In genomic region chr14:95725685-95726336, GRCh38 we compare ENCODE assay signal across 15 cellular contexts. TPM values are rescaled to one million over a fixed set of nuclear protein-coding genes. Genes with fewer than 3 reads are reported as not detected.
DNase-seq lines count a peak whose midpoint lies in the region; ATAC-seq and TF ChIP-seq lines count a peak whose summit lies in the region.
"Had no signal": no experiment of that assay in that cellular context is flagged by ENCODE, and none has a peak within 500 bp of the region (broad histone marks: within the 10 kb centered on the region; RNA-seq: fewer than 3 reads in every experiment).

No MANE protein-coding gene starts in this region.

- ATAC-seq in GM19351 (IDR thresholded peaks at IDR 0.05; ENCODE audit: unreplicated experiment) (peak; percentile 74), HG02763 (IDR thresholded peaks at IDR 0.05; ENCODE audit: unreplicated experiment) (peak; percentile 77), HG03460 (IDR thresholded peaks at IDR 0.05; ENCODE audit: unreplicated experiment) (peak; percentile 82)
- no peak for ATAC-seq in activated naive CD4-positive, alpha-beta T cell treated with anti-CD3 and anti-CD28 coated beads, Interleukin-2, amount 50 U/mL, for 72 hours
- ATAC-seq: gastrocnemius medialis, lower lobe of right lung had no signal

- TF ChIP-seq CTCF in GM12873 (IDR thresholded peaks at IDR 0.05; ENCODE audit: insufficient read depth, low read depth, low read length, missing control alignments): peak; percentile 23

- peaks cover 0 to 18% of the 10 kb centered on the region in 2 donors for H3K36me3 Mint-ChIP-seq in activated naive CD4-positive, alpha-beta T cell treated with anti-CD3 and anti-CD28 coated beads, Interleukin-2, amount 50 U/mL, for 72 hours

- H3K9me3 Mint-ChIP-seq in activated naive CD4-positive, alpha-beta T cell treated with anti-CD3 and anti-CD28 coated beads, Interleukin-2, amount 50 U/mL, for 72 hours: peaks cover 16 to 17% of the 10 kb centered on the region in 2 donors

- no peak overlapping the region for H3K27ac Mint-ChIP-seq in activated naive CD4-positive, alpha-beta T cell treated with anti-CD3 and anti-CD28 coated beads, Interleukin-2, amount 50 U/mL, for 72 hours
- H3K27ac Mint-ChIP-seq: activated naive CD4-positive, alpha-beta T cell treated with anti-CD3 and anti-CD28 coated beads, Interleukin-2, amount 50 U/mL, for 24 hours had no signal

- DNase-seq in UCSD-AML1 (lab: John Stamatoyannopoulos, UW; ENCODE audit: unreplicated experiment): no peak
- DNase-seq in DMS153 treated with DMSO at 0.1 percent for 48 hours (lab: John Stamatoyannopoulos, UW; ENCODE audit: unreplicated experiment): no peak
- no peak for DNase-seq in activated naive CD4-positive, alpha-beta T cell treated with anti-CD3 and anti-CD28 coated beads, Interleukin-2, amount 50 U/mL, for 72 hours (ENCODE audit: low spot score in 2 of 2)
- DNase-seq in activated CD4-positive, alpha-beta T cell treated with anti-CD3 and anti-CD28 coated beads for 4 hours: no peak
- DNase-seq: activated CD4-positive, alpha-beta T cell treated with anti-CD3 and anti-CD28 coated beads, Interleukin-2, amount 50 U/mL, for 1 hour; dermis blood vessel endothelial cell; gastrocnemius medialis; lower lobe of right lung had no signal

RNA-seq across cellular contexts. Expression of gene TCL1A, which starts 11.9 kb away (rescaled TPM):
- total RNA-seq in activated naive CD4-positive, alpha-beta T cell treated with anti-CD3 and anti-CD28 coated beads, Interleukin-2, amount 50 U/mL, for 72 hours: not detected
- total RNA-seq: dermis blood vessel endothelial cell, gastrocnemius medialis, lower lobe of right lung, renal cortical epithelial cell had no signal

RNA-seq across cellular contexts. Expression of gene TCL1B, which starts 39.6 kb away (rescaled TPM):
- not detected for total RNA-seq in activated naive CD4-positive, alpha-beta T cell treated with anti-CD3 and anti-CD28 coated beads, Interleukin-2, amount 50 U/mL, for 72 hours
- total RNA-seq: dermis blood vessel endothelial cell, gastrocnemius medialis, HT1080, lower lobe of right lung, renal cortical epithelial cell had no signal

Comparison
In these comparisons a context has a peak if more than half of its experiments do, and no peak if none do; other contexts are left out.
1. ATAC-seq: peak in GM19351 (single experiment), HG02763 (single experiment) and HG03460 (single experiment); none in activated naive CD4-positive, alpha-beta T cell treated with anti-CD3 and anti-CD28 coated beads, Interleukin-2, amount 50 U/mL, for 72 hours (0 of 2).